In the genomic region with DNA sequence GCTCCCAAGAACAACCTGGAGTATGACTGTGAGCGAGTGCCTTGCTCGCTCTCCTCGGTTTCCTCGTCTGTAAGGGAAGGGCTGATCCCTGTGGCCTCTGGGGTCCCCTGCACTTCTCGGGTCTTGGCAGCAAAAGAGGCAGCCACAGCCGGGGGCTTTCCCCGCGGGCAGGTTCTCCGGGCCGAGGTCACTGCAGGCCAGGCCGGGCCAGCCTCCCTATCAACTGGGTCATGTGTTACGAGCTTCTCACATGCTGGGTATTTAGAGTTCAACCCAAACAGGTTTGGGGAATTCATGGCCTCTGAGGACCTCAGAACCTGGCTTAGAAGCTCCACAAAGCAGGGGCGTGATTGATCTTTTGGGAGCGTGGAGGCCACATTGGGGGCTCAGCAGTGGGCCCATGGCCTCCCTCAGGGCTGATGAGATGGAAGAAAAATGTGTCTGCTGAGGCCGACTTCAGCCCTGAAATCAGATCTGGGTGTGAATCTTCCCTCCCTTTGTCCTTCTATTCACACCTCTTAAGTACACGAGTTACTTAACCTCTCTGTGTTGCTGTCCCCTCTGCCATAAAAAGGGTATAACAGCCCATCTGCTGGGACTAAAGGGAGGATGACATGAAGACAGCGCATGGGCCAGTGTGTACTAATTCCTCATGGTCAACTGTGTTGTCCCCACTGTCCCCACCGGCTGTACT, we compare ENCODE assay signal across 22 cellular contexts.
"Had no signal": no experiment of that assay in that cellular context is flagged by ENCODE, and none has a peak within 500 bp of the region (broad histone marks: within the 10 kb centered on the region; RNA-seq: fewer than 3 reads in every experiment).

No MANE protein-coding gene starts in this region.

- H3K27me3 Mint-ChIP-seq: effector memory CD8-positive, alpha-beta T cell; naive thymus-derived CD4-positive, alpha-beta T cell; stimulated activated memory B cell treated with anti-CD40 and anti-IgM and Interleukin-4, amounts not matched to agents 10 μg/mL and 1 μg/mL and 100 μg/mL, for 72 hours; stimulated activated naive CD8-positive, alpha-beta T cell treated with anti-CD3 and anti-CD28 coated beads, Interleukin-15, Interleukin-2, amounts not matched to agents 100 ng/mL and 50 ng/mL, for 24 hours had no signal

- H3K27ac Mint-ChIP-seq: nephron; neural progenitor cell; stimulated activated naive CD8-positive, alpha-beta T cell treated with anti-CD3 and anti-CD28 coated beads, Interleukin-15, Interleukin-2, amounts not matched to agents 100 ng/mL and 50 ng/mL, for 24 hours had no signal

- H3K4me2 ChIP-seq: neural progenitor cell had no signal

- H3K4me1 ChIP-seq: neural progenitor cell, sigmoid colon had no signal

- H3K9me3 ChIP-seq: esophagus squamous epithelium, psoas muscle, sigmoid colon, transverse colon, vagina had no signal

- ATAC-seq: effector memory CD8-positive, alpha-beta T cell; left lobe of liver; naive thymus-derived CD4-positive, alpha-beta T cell; psoas muscle; right cardiac atrium; stimulated activated memory B cell treated with anti-CD40 and anti-IgM and Interleukin-4, amounts not matched to agents 10 μg/mL and 1 μg/mL and 100 μg/mL, for 72 hours had no signal

- H2AFZ ChIP-seq: neural progenitor cell had no signal

- H3K9ac ChIP-seq: neural progenitor cell had no signal

- H3K27ac ChIP-seq: esophagus squamous epithelium, neural progenitor cell, psoas muscle, sigmoid colon, transverse colon, vagina had no signal

- H3K27me3 ChIP-seq: esophagus squamous epithelium, neural progenitor cell, sigmoid colon, transverse colon, vagina had no signal

- H3K4me3 ChIP-seq: esophagus squamous epithelium, lung, neural progenitor cell, psoas muscle, sigmoid colon, transverse colon, vagina had no signal

- H3K36me3 ChIP-seq: esophagus squamous epithelium, neural progenitor cell, sigmoid colon, transverse colon, vagina had no signal

- H3K4me1 Mint-ChIP-seq: nephron had no signal

- H3K9me3 Mint-ChIP-seq: effector memory CD8-positive, alpha-beta T cell; nephron; neural progenitor cell; stimulated activated memory B cell treated with anti-CD40 and anti-IgM and Interleukin-4, amounts not matched to agents 10 μg/mL and 1 μg/mL and 100 μg/mL, for 72 hours; stimulated activated naive CD8-positive, alpha-beta T cell treated with anti-CD3 and anti-CD28 coated beads, Interleukin-15, Interleukin-2, amounts not matched to agents 100 ng/mL and 50 ng/mL, for 24 hours had no signal

- DNase-seq: cortex of kidney; effector memory CD8-positive, alpha-beta T cell; erythroblast; esophagus squamous epithelium; foreskin melanocyte; mesenchymal stem cell; midbrain; naive thymus-derived CD4-positive, alpha-beta T cell; nucleus accumbens; psoas muscle; right cardiac atrium; sigmoid colon; stimulated activated CD4-positive, alpha-beta T cell treated with anti-CD3 and anti-CD28 coated beads, Interleukin-2, amount 100 ng/mL, for 24 hours; stimulated activated CD4-positive, alpha-beta T cell treated with anti-CD3 and anti-CD28 coated beads, Interleukin-4, amount 100 ng/mL, for 24 hours; transverse colon had no signal

- H3K4me3 Mint-ChIP-seq: effector memory CD8-positive, alpha-beta T cell; naive thymus-derived CD4-positive, alpha-beta T cell; nephron; neural progenitor cell; stimulated activated memory B cell treated with anti-CD40 and anti-IgM and Interleukin-4, amounts not matched to agents 10 μg/mL and 1 μg/mL and 100 μg/mL, for 72 hours; stimulated activated naive CD8-positive, alpha-beta T cell treated with anti-CD3 and anti-CD28 coated beads, Interleukin-15, Interleukin-2, amounts not matched to agents 100 ng/mL and 50 ng/mL, for 24 hours had no signal
